Comparison of ENCODE assay signal across 23 cellular contexts in genomic region chr10:34728361-34728760, GRCh38.
"Had no signal": no experiment of that assay in that cellular context is flagged by ENCODE, and none has a peak within 500 bp of the region (broad histone marks: within the 10 kb centered on the region; RNA-seq: fewer than 3 reads in every experiment).

No MANE protein-coding gene starts in this region.

- FAIRE-seq: urothelium cell line had no signal

- H3K4me3 ChIP-seq: adrenal gland, ascending aorta, esophagus muscularis mucosa, gastrocnemius medialis, spleen, thoracic aorta had no signal

- ATAC-seq: activated T-cell treated with anti-CD3 and anti-CD28 coated beads, Interleukin-2, amount 50 U/mL, for 4 hours; gastrocnemius medialis; natural killer cell; T-helper 17 cell had no signal

- H3K36me3 ChIP-seq: adrenal gland, ascending aorta, brain microvascular endothelial cell, esophagus muscularis mucosa, gastrocnemius medialis, spleen, thoracic aorta had no signal

- DNase-seq: activated CD4-positive, alpha-beta T cell treated with anti-CD3 and anti-CD28 coated beads for 4 hours; activated CD4-positive, alpha-beta T cell treated with anti-CD3 and anti-CD28 coated beads, Interleukin-2, amount 50 U/mL, for 48 hours; activated CD4-positive, CD25-positive, alpha-beta regulatory T cell; activated CD8-positive, alpha-beta memory T cell treated with anti-CD3 and anti-CD28 coated beads, Interleukin-2, amount 50 U/mL, for 48 hours; activated naive CD4-positive, alpha-beta T cell; activated T-cell treated with anti-CD3 and anti-CD28 coated beads, Interleukin-2, amount 50 U/mL, for 4 hours; adrenal gland; brain microvascular endothelial cell; central memory CD4-positive, alpha-beta T cell; dermis blood vessel endothelial cell; effector memory CD4-positive, alpha-beta T cell; gastrocnemius medialis; hypothalamus; midbrain; natural killer cell; spleen; stimulated activated CD4-positive, alpha-beta T cell treated with anti-CD3 and anti-CD28 coated beads, Interleukin-4, amount 100 ng/mL, for 1 hour; stimulated activated naive CD4-positive, alpha-beta T cell; T-helper 17 cell had no signal

- H3K9me3 ChIP-seq: adrenal gland, ascending aorta, esophagus muscularis mucosa, gastrocnemius medialis, spleen, thoracic aorta had no signal

- H3K27ac ChIP-seq: adrenal gland, ascending aorta, brain microvascular endothelial cell, esophagus muscularis mucosa, gastrocnemius medialis, spleen, thoracic aorta had no signal

- H3K27me3 ChIP-seq: adrenal gland, ascending aorta, brain microvascular endothelial cell, esophagus muscularis mucosa, gastrocnemius medialis, spleen had no signal
